Comparison of ENCODE assay signal across 16 cellular contexts in genomic region chr9:86082870-86083269, GRCh38. TPM values are rescaled to one million over a fixed set of nuclear protein-coding genes. Genes with fewer than 3 reads are reported as not detected.
DNase-seq lines count a peak whose midpoint lies in the region; ATAC-seq and TF ChIP-seq lines count a peak whose summit lies in the region.
"Had no signal": no experiment of that assay in that cellular context is flagged by ENCODE, and none has a peak within 500 bp of the region (broad histone marks: within the 10 kb centered on the region; RNA-seq: fewer than 3 reads in every experiment).

No MANE protein-coding gene starts in this region.

- H3K27ac ChIP-seq in mammary epithelial cell (ENCODE audit: insufficient read depth, low read depth, low read length) (no peak overlapping the region), cingulate gyrus (ENCODE audit: low read depth, low read length) (peak overlapping the region; percentile 54), heart left ventricle (no peak overlapping the region)
- H3K27ac ChIP-seq: BLaER1 treated with 17β-estradiol and CSF1 and Interleukin-3, amounts not matched to agents 10 nM and 100 nM; uterus had no signal

- TF ChIP-seq CTCF in MCF 10A (IDR thresholded peaks at IDR 0.05; ENCODE audit: unreplicated experiment) (no peak), mammary epithelial cell (conservative IDR thresholded peaks at IDR 0.05 in 1 of 2, IDR thresholded peaks at IDR 0.05 in 1 of 2; ENCODE audit: extremely low read depth in 1 of 2, insufficient read depth in 1 of 2, low read depth in 1 of 2, low read length in 2 of 2) (no peak), heart left ventricle (IDR thresholded peaks at IDR 0.05) (no peak)

- H3K27me3 Mint-ChIP-seq in MCF 10A (ENCODE audit: insufficient read depth, unreplicated experiment), result no peaks in the 10 kb centered on the region

- intact Hi-C loops in MCF 10A (cut with micrococcal nuclease) (no loop called here), mammary epithelial cell (cut with micrococcal nuclease) (no loop called here), heart left ventricle (cut with DNase I) (no loop called here)

- H3K4me1 ChIP-seq in mammary epithelial cell (ENCODE audit: insufficient read depth, low read length) (peaks cover 10% of the 10 kb centered on the region), heart left ventricle (no peaks in the 10 kb centered on the region)
- H3K4me1 ChIP-seq: HAP-1 had no signal

- no peak overlapping the region for H2AFZ ChIP-seq in mammary epithelial cell (ENCODE audit: low read depth, low read length)

- CTCF ChIA-PET in MCF 10A (lab: Yijun Ruan, JAX) (no interaction called here), mammary epithelial cell (lab: Charles Lee; ENCODE audit: low non-redundant PET) (no interaction called here)

- H3K9ac ChIP-seq in mammary epithelial cell (ENCODE audit: insufficient read depth, low read length), result no peak overlapping the region
- H3K9ac ChIP-seq: BLaER1 treated with 17β-estradiol and CSF1 and Interleukin-3, amounts not matched to agents 10 nM and 100 nM had no signal

- peaks cover 12% of the 10 kb centered on the region for H3K4me1 Mint-ChIP-seq in MCF 10A (ENCODE audit: insufficient read depth, unreplicated experiment)

- ATAC-seq in heart left ventricle (no peak), GM19452 (IDR thresholded peaks at IDR 0.05; ENCODE audit: unreplicated experiment) (no peak)
- ATAC-seq: esophagus mucosa had no signal

- no peaks in the 10 kb centered on the region for H3K9me3 Mint-ChIP-seq in MCF 10A (ENCODE audit: unreplicated experiment)

- no peak overlapping the region for H3K4me3 Mint-ChIP-seq in MCF 10A (ENCODE audit: unreplicated experiment)
- H3K4me3 Mint-ChIP-seq: neural crest cell had no signal

- H3K27ac Mint-ChIP-seq in MCF 10A (ENCODE audit: low read depth, unreplicated experiment), result peak overlapping the region; percentile 31

- BruUV-seq in MCF 10A (replicated peaks; lab: Mats Ljungman, UMichigan) (no TSS peak), mammary epithelial cell (replicated peaks; lab: Mats Ljungman, UMichigan) (no TSS peak)

- POLR2A ChIA-PET in MCF 10A (lab: Yijun Ruan, JAX), result no interaction called here

- TF ChIP-seq POLR2A in heart left ventricle (IDR thresholded peaks at IDR 0.05), result no peak

- H3K36me3 ChIP-seq in mammary epithelial cell (ENCODE audit: insufficient read depth, low read length), result no peaks in the 10 kb centered on the region
- peaks cover 0 to 4% (median 0%) of the 10 kb centered on the region in 9 donors for H3K36me3 ChIP-seq in heart left ventricle
- H3K36me3 ChIP-seq: HAP-1, uterus had no signal

- peaks cover 13% of the 10 kb centered on the region for H3K36me3 Mint-ChIP-seq in MCF 10A (ENCODE audit: insufficient read depth, unreplicated experiment)

- dilution Hi-C loops in mammary epithelial cell (cut with HindIII; ENCODE audit: low sequenced_read_pairs), result no loop called here

- H3K4me2 ChIP-seq in mammary epithelial cell (ENCODE audit: insufficient read depth, low read depth, low read length), result no peak overlapping the region
- H3K4me2 ChIP-seq: BLaER1 treated with 17β-estradiol and CSF1 and Interleukin-3, amounts not matched to agents 10 nM and 100 nM; smooth muscle cell had no signal

- no peak overlapping the region for H3K4me3 ChIP-seq in mammary epithelial cell (replicated peaks in 1 of 3; ENCODE audit: insufficient read depth in 1 of 3, low read depth in 2 of 3, low read length in 3 of 3)
- H3K4me3 ChIP-seq in heart left ventricle, result no peak overlapping the region
- H3K4me3 ChIP-seq: BLaER1 treated with 17β-estradiol and CSF1 and Interleukin-3, amounts not matched to agents 10 nM and 100 nM; HAP-1; smooth muscle cell; uterus had no signal

- no peaks in the 10 kb centered on the region for H3K9me3 ChIP-seq in mammary epithelial cell (replicated peaks; ENCODE audit: insufficient read depth, low read length)
- H3K9me3 ChIP-seq in heart left ventricle, result no peaks in the 10 kb centered on the region
- H3K9me3 ChIP-seq: HAP-1, uterus had no signal

- H3K27me3 ChIP-seq in mammary epithelial cell (ENCODE audit: insufficient read depth, low read length) (no peaks in the 10 kb centered on the region), heart left ventricle (no peaks in the 10 kb centered on the region)
- H3K27me3 ChIP-seq: BLaER1 treated with 17β-estradiol and CSF1 and Interleukin-3, amounts not matched to agents 10 nM and 100 nM; uterus had no signal

- in situ Hi-C loops in mammary epithelial cell (cut with MboI; ENCODE audit: low sequenced_read_pairs in 2 of 2), result no loop called here

- no peaks in the 10 kb centered on the region for H4K20me1 ChIP-seq in mammary epithelial cell (ENCODE audit: insufficient read depth, low read length)

- no peaks in the 10 kb centered on the region for H3K79me2 ChIP-seq in mammary epithelial cell (ENCODE audit: insufficient read depth, low read length)

- no peak for DNase-seq in MCF 10A (ENCODE audit: unreplicated experiment)
- DNase-seq in mammary epithelial cell, result no peak
- DNase-seq in NCI-H69 (lab: John Stamatoyannopoulos, UW), result peak; percentile 97
- no peak for DNase-seq in activated CD8-positive, alpha-beta memory T cell treated with anti-CD3 and anti-CD28 coated beads for 24 hours
- DNase-seq in SIG-M5 treated with dmso at 0.1 percent for 504 hours (lab: John Stamatoyannopoulos, UW; ENCODE audit: unreplicated experiment), result no peak
- no peak for DNase-seq in heart left ventricle
- DNase-seq: NCI-H187; stimulated activated CD4-positive, alpha-beta T cell treated with anti-CD3 and anti-CD28 coated beads, Interleukin-4, amount 100 ng/mL, for 4 hours; uterus had no signal

RNA-seq across cellular contexts. Expression of gene GOLM1, which starts 16.5 kb away (rescaled TPM):
- total RNA-seq in MCF 10A (2022) (32.7 and 33.9 TPM in 2 replicates), mammary epithelial cell (10 to 100 TPM; 17.7 to 29.5 TPM), heart left ventricle (10 to 100 TPM in 2 of 9 donors, 1 to 10 TPM in 7; 2.1 to 16.8 (median 3.8) TPM)
- polyA plus RNA-seq in mammary epithelial cell (25.8 TPM), heart left ventricle (1 to 10 TPM; 1.9 to 7.7 TPM)
- 8.8 TPM for polyA minus RNA-seq in mammary epithelial cell
